In the genomic region with DNA sequence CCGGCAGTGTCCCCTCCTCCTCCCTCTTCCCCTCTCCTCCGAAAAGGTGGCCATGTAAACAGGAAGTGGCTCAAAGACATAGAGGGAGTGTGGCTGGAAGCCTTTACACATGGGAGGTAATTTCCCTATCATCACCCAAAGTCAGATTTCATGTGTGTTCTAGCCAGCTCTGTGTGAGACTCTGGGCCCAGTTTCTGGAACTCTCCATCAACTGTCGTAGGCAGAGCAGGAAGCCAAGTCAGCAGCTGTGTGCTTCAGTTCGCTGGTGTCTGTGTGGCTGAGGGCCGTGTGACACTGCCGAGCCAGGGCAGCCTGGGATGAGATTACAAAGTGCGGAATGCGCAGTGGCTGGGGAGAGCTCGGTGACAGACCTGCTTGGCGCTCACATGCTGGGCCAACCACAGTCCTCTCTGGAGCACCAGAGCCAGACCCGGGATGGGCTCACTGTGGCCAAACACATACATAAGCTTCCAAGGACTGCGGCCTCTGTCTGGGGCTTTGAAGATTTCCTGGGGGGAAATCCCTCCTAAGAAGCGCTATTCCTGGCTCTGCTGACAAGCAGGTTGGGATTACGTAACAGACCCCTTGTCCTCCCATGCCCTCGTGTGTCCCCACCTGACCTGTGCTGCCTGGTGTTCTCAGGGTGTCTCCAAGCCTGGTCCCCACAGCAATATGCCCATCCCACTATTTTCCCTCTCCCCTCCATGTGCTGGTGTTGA, we compare ENCODE assay signal across 8 cellular contexts. TPM values are rescaled to one million over a fixed set of nuclear protein-coding genes. Genes with fewer than 3 reads are reported as not detected.
A peak's percentile ranks its signal among the peaks of the same experiment; 100 is the strongest.
DNase-seq lines count a peak whose midpoint lies in the region; ATAC-seq, FAIRE-seq and TF ChIP-seq lines count a peak whose summit lies in the region.

No MANE protein-coding gene starts in this region.

- ATAC-seq in activated T-cell treated with anti-CD3 and anti-CD28 coated beads, Interleukin-2, amount 50 U/mL, for 72 hours (replicated peaks in 1 of 2), result no peak

- H3K27ac Mint-ChIP-seq in activated T-cell treated with anti-CD3 and anti-CD28 coated beads, Interleukin-2, amount 50 U/mL, for 24 hours, result peak overlapping the region; percentile 38
- no peak overlapping the region for H3K27ac Mint-ChIP-seq in activated T-cell treated with anti-CD3 and anti-CD28 coated beads, Interleukin-2, amount 50 U/mL, for 72 hours

- H3K27ac ChIP-seq in dorsolateral prefrontal cortex, result peak overlapping the region; percentile 1 to 93 (median 84)

- H3K27me3 ChIP-seq in dorsolateral prefrontal cortex, result no peaks in the 10 kb centered on the region

- no peak overlapping the region for H3K4me3 Mint-ChIP-seq in activated T-cell treated with anti-CD3 and anti-CD28 coated beads, Interleukin-2, amount 50 U/mL, for 24 hours
- no peak overlapping the region for H3K4me3 Mint-ChIP-seq in activated T-cell treated with anti-CD3 and anti-CD28 coated beads, Interleukin-2, amount 50 U/mL, for 72 hours

- peaks cover 6% of the 10 kb centered on the region for H3K4me1 Mint-ChIP-seq in activated T-cell treated with anti-CD3 and anti-CD28 coated beads, Interleukin-2, amount 50 U/mL, for 24 hours (ENCODE audit: low read depth)
- H3K4me1 Mint-ChIP-seq in activated T-cell treated with anti-CD3 and anti-CD28 coated beads, Interleukin-2, amount 50 U/mL, for 72 hours (ENCODE audit: low read depth), result peaks cover 8% of the 10 kb centered on the region

- H3K36me3 Mint-ChIP-seq in activated T-cell treated with anti-CD3 and anti-CD28 coated beads, Interleukin-2, amount 50 U/mL, for 24 hours (ENCODE audit: low read depth), result no peaks in the 10 kb centered on the region
- no peaks in the 10 kb centered on the region for H3K36me3 Mint-ChIP-seq in activated T-cell treated with anti-CD3 and anti-CD28 coated beads, Interleukin-2, amount 50 U/mL, for 72 hours (ENCODE audit: insufficient read depth in 2 of 2)

- DNase-seq in activated T-cell treated with anti-CD3 and anti-CD28 coated beads, Interleukin-2, amount 50 U/mL, for 24 hours, result no peak
- DNase-seq in activated T-cell treated with anti-CD3 and anti-CD28 coated beads for 4 hours (no peak), dorsolateral prefrontal cortex (peak in 9 of 10 donors; percentile 35 to 77 (median 68)), midbrain (lab: John Stamatoyannopoulos, UW) (peak; percentile 73), urothelium cell line (ENCODE audit: low spot score) (no peak), NCI-H2227 (lab: John Stamatoyannopoulos, UW; ENCODE audit: unreplicated experiment) (no peak), GM19240 (ENCODE audit: insufficient read length, low spot score) (no peak)
- DNase-seq in activated T-cell treated with anti-CD3 and anti-CD28 coated beads, Interleukin-2, amount 50 U/mL, for 72 hours, result no peak

- no peak for TF ChIP-seq CTCF in dorsolateral prefrontal cortex (IDR thresholded peaks at IDR 0.05 in 54 of 56, conservative IDR thresholded peaks at IDR 0.05 in 2 of 56; ENCODE audit: low read depth in 1 of 56, partially characterized antibody in 56 of 56)

- peak overlapping the region in 2 of 59 donors; percentile 6 to 10 for H3K4me3 ChIP-seq in dorsolateral prefrontal cortex

- FAIRE-seq in urothelium cell line (lab: Jason Lieb, UNC), result peak; percentile 5

- H3K9me3 Mint-ChIP-seq in activated T-cell treated with anti-CD3 and anti-CD28 coated beads, Interleukin-2, amount 50 U/mL, for 24 hours, result no peaks in the 10 kb centered on the region
- H3K9me3 Mint-ChIP-seq in activated T-cell treated with anti-CD3 and anti-CD28 coated beads, Interleukin-2, amount 50 U/mL, for 72 hours, result no peaks in the 10 kb centered on the region

- intact Hi-C loops in dorsolateral prefrontal cortex (cut with DNase I), result no loop called here

- H3K27me3 Mint-ChIP-seq in activated T-cell treated with anti-CD3 and anti-CD28 coated beads, Interleukin-2, amount 50 U/mL, for 24 hours, result no peaks in the 10 kb centered on the region
- H3K27me3 Mint-ChIP-seq in activated T-cell treated with anti-CD3 and anti-CD28 coated beads, Interleukin-2, amount 50 U/mL, for 72 hours (ENCODE audit: low read depth), result peaks cover 25% of the 10 kb centered on the region

RNA-seq across cellular contexts. Expression of gene UMPS, which starts 50.7 kb away (rescaled TPM):
- total RNA-seq in dorsolateral prefrontal cortex, result 10 to 100 TPM; 14.1 to 35.7 (median 21.3) TPM
- 10 to 100 TPM; 36.8 to 38.9 TPM for total RNA-seq in activated T-cell treated with anti-CD3 and anti-CD28 coated beads, Interleukin-2, amount 50 U/mL, for 72 hours

Comparison
In these comparisons a context has a peak if more than half of its experiments do, and no peak if none do; other contexts are left out.
1. DNase-seq: peak in dorsolateral prefrontal cortex (9 of 10) and midbrain (single experiment); none in activated T-cell treated with anti-CD3 and anti-CD28 coated beads, Interleukin-2, amount 50 U/mL, for 24 hours (single experiment), activated T-cell treated with anti-CD3 and anti-CD28 coated beads for 4 hours (single experiment), urothelium cell line (single experiment), NCI-H2227 (single experiment), GM19240 (single experiment) and activated T-cell treated with anti-CD3 and anti-CD28 coated beads, Interleukin-2, amount 50 U/mL, for 72 hours (0 of 2).